In the genomic region with DNA sequence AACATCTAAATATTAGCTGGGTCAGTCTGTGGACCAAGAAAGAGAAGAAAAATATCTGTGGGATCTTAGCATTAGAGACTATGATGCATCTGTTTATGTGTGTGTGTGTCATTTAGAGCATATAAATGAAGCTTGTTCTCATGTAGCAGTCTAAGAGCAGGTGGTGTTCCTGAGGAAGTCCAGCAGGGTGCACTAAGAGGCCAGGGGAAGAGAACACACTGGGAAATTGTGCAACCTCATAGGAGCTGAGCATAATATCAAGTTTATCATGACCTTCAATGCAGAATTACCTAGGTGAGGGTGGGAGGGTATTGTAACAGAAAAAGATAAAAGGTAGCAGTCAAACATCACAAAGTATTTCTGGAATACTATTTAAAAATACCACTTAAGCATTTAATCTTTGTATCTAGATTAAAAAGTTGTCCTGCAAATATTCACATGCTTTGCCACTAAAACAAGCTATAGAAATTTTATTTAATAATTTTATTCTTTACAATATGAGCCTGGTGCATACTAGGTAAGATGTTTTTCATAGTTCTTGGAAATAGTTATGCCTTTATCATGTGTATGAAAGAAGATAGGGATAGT, we compare ENCODE assay signal across 8 cellular contexts.
DNase-seq lines count a peak whose midpoint lies in the region; ATAC-seq and TF ChIP-seq lines count a peak whose summit lies in the region.

No MANE protein-coding gene starts in this region.

- no peaks in the 10 kb centered on the region for H4K20me1 ChIP-seq in neural progenitor cell (ENCODE audit: low read depth)

- H3K36me3 ChIP-seq in Panc1 (ENCODE audit: control insufficient read depth, insufficient read depth, low read length) (no peaks in the 10 kb centered on the region), neural progenitor cell (no peaks in the 10 kb centered on the region)

- ATAC-seq in Panc1: peak; percentile 95
- ATAC-seq in esophagus mucosa: peak; percentile 79
- ATAC-seq in activated naive CD8-positive, alpha-beta T cell treated with anti-CD3 and anti-CD28 coated beads, Interleukin-2, amount 50 U/mL, for 24 hours: no peak

- DNase-seq in activated CD4-positive, alpha-beta T cell treated with anti-CD3 and anti-CD28 coated beads, Interleukin-2, amount 10 ng/mL, durations not matched to agents 24 days and 14 days: peak; percentile 58
- no peak for DNase-seq in activated CD4-positive, alpha-beta T cell treated with anti-CD3 and anti-CD28 coated beads for 1 hour
- peak; percentile 59 for DNase-seq in HCEC 1CT
- DNase-seq in M059J (ENCODE audit: low read depth): peak; percentile 39
- DNase-seq in Panc1 (ENCODE audit: low read depth, low spot score): peak; percentile 55
- peak; percentile 69 for DNase-seq in neural progenitor cell (ENCODE audit: low spot score)
- no peak for DNase-seq in activated naive CD8-positive, alpha-beta T cell treated with anti-CD3 and anti-CD28 coated beads, Interleukin-2, amount 50 U/mL, for 24 hours

- H3K9me3 Mint-ChIP-seq in activated CD4-positive, alpha-beta T cell treated with anti-CD3 and anti-CD28 coated beads, Interleukin-2, amount 10 ng/mL, durations not matched to agents 24 days and 14 days: no peaks in the 10 kb centered on the region
- H3K9me3 Mint-ChIP-seq in neural progenitor cell: no peaks in the 10 kb centered on the region
- no peaks in the 10 kb centered on the region for H3K9me3 Mint-ChIP-seq in activated naive CD8-positive, alpha-beta T cell treated with anti-CD3 and anti-CD28 coated beads, Interleukin-2, amount 50 U/mL, for 24 hours

- H3K4me3 ChIP-seq in Panc1 (ENCODE audit: low read depth in 2 of 2, low read length in 2 of 2) (no peak overlapping the region), neural progenitor cell (no peak overlapping the region)

- no peak overlapping the region for H3K4me2 ChIP-seq in neural progenitor cell

- intact Hi-C loops in activated CD4-positive, alpha-beta T cell treated with anti-CD3 and anti-CD28 coated beads, Interleukin-2, amount 10 ng/mL, durations not matched to agents 24 days and 14 days (cut with micrococcal nuclease): loop anchor here (2.0 kb wide), 1 partner anchor 447 kb away; no protein-coding TSS in a partner anchor
- intact Hi-C loops in Panc1 (cut with micrococcal nuclease; ENCODE audit: unreplicated experiment): loop anchor here (1.0 kb wide), 2 partner anchors 447 to 511 kb away; no protein-coding TSS in a partner anchor

- no peak overlapping the region for H3K4me3 Mint-ChIP-seq in activated CD4-positive, alpha-beta T cell treated with anti-CD3 and anti-CD28 coated beads, Interleukin-2, amount 10 ng/mL, durations not matched to agents 24 days and 14 days
- no peak overlapping the region for H3K4me3 Mint-ChIP-seq in neural progenitor cell
- no peak overlapping the region for H3K4me3 Mint-ChIP-seq in activated naive CD8-positive, alpha-beta T cell treated with anti-CD3 and anti-CD28 coated beads, Interleukin-2, amount 50 U/mL, for 24 hours

- H3K27me3 Mint-ChIP-seq in activated CD4-positive, alpha-beta T cell treated with anti-CD3 and anti-CD28 coated beads, Interleukin-2, amount 10 ng/mL, durations not matched to agents 24 days and 14 days: no peaks in the 10 kb centered on the region
- peaks cover 2% of the 10 kb centered on the region for H3K27me3 Mint-ChIP-seq in neural progenitor cell (ENCODE audit: insufficient read depth, low read depth)
- H3K27me3 Mint-ChIP-seq in activated naive CD8-positive, alpha-beta T cell treated with anti-CD3 and anti-CD28 coated beads, Interleukin-2, amount 50 U/mL, for 24 hours: no peaks in the 10 kb centered on the region

- H3K36me3 Mint-ChIP-seq in activated CD4-positive, alpha-beta T cell treated with anti-CD3 and anti-CD28 coated beads, Interleukin-2, amount 10 ng/mL, durations not matched to agents 24 days and 14 days (ENCODE audit: low read depth): no peaks in the 10 kb centered on the region
- no peaks in the 10 kb centered on the region for H3K36me3 Mint-ChIP-seq in neural progenitor cell
- H3K36me3 Mint-ChIP-seq in activated naive CD8-positive, alpha-beta T cell treated with anti-CD3 and anti-CD28 coated beads, Interleukin-2, amount 50 U/mL, for 24 hours (ENCODE audit: low read depth): no peaks in the 10 kb centered on the region

- TF ChIP-seq CTCF in Panc1 (IDR thresholded peaks at IDR 0.05): peak; percentile 83
- TF ChIP-seq CTCF in neural progenitor cell (IDR thresholded peaks at IDR 0.05): peak; percentile 75

- H3K4me1 ChIP-seq in Panc1 (ENCODE audit: control insufficient read depth, insufficient read depth, low read length): no peaks in the 10 kb centered on the region
- H3K4me1 ChIP-seq in neural progenitor cell: no peaks in the 10 kb centered on the region

- no peaks in the 10 kb centered on the region for H3K9me3 ChIP-seq in Panc1 (ENCODE audit: control insufficient read depth, insufficient read depth, low read depth, low read length)
- no peaks in the 10 kb centered on the region for H3K9me3 ChIP-seq in neural progenitor cell (ENCODE audit: low read depth)

- CTCF ChIA-PET in Panc1 (lab: Charles Lee): interaction anchor here (0.7 to 1.7 kb wide), 7 partner anchors 30 to 933 kb away, joined by 3 to 14 read pairs (median 5); no protein-coding TSS in a partner anchor

- H2AFZ ChIP-seq in neural progenitor cell (replicated peaks): no peak overlapping the region

- H3F3A ChIP-seq in neural progenitor cell (ENCODE audit: low read depth): no peaks in the 10 kb centered on the region

- no peak overlapping the region for H3K9ac ChIP-seq in neural progenitor cell

- H3K27me3 ChIP-seq in Panc1 (ENCODE audit: control insufficient read depth, insufficient read depth, low read length): no peaks in the 10 kb centered on the region; the same call in 1 of the 2 replicates
- no peaks in the 10 kb centered on the region for H3K27me3 ChIP-seq in neural progenitor cell

- no TSS peak for BruUV-seq in Panc1 (replicated peaks; lab: Mats Ljungman, UMichigan)

- H3K27ac Mint-ChIP-seq in activated CD4-positive, alpha-beta T cell treated with anti-CD3 and anti-CD28 coated beads, Interleukin-2, amount 10 ng/mL, durations not matched to agents 24 days and 14 days: no peak overlapping the region
- no peak overlapping the region for H3K27ac Mint-ChIP-seq in neural progenitor cell
- H3K27ac Mint-ChIP-seq in activated naive CD8-positive, alpha-beta T cell treated with anti-CD3 and anti-CD28 coated beads, Interleukin-2, amount 50 U/mL, for 24 hours: no peak overlapping the region

- H3K79me2 ChIP-seq in neural progenitor cell (ENCODE audit: low read depth): no peaks in the 10 kb centered on the region

- no peaks in the 10 kb centered on the region for H3K4me1 Mint-ChIP-seq in activated CD4-positive, alpha-beta T cell treated with anti-CD3 and anti-CD28 coated beads, Interleukin-2, amount 10 ng/mL, durations not matched to agents 24 days and 14 days
- no peaks in the 10 kb centered on the region for H3K4me1 Mint-ChIP-seq in neural progenitor cell
- H3K4me1 Mint-ChIP-seq in activated naive CD8-positive, alpha-beta T cell treated with anti-CD3 and anti-CD28 coated beads, Interleukin-2, amount 50 U/mL, for 24 hours: no peaks in the 10 kb centered on the region

- POLR2A ChIA-PET in Panc1 (lab: Charles Lee): no interaction called here

- no peak overlapping the region for H3K27ac ChIP-seq in Panc1 (ENCODE audit: low read length)
- H3K27ac ChIP-seq in neural progenitor cell: no peak overlapping the region

- in situ Hi-C loops in Panc1 (cut with HindIII; ENCODE audit: low pct_unique_long_range_greater_than_20kb, low sequenced_read_pairs): no loop called here

Comparison
In these comparisons a context has a peak if more than half of its experiments do, and no peak if none do; other contexts are left out.
1. DNase-seq: peak in activated CD4-positive, alpha-beta T cell treated with anti-CD3 and anti-CD28 coated beads, Interleukin-2, amount 10 ng/mL, durations not matched to agents 24 days and 14 days (single experiment), HCEC 1CT (single experiment), M059J (single experiment), Panc1 (single experiment) and neural progenitor cell (single experiment); none in activated CD4-positive, alpha-beta T cell treated with anti-CD3 and anti-CD28 coated beads for 1 hour (single experiment) and activated naive CD8-positive, alpha-beta T cell treated with anti-CD3 and anti-CD28 coated beads, Interleukin-2, amount 50 U/mL, for 24 hours (single experiment).